Comparison of ENCODE assay signal across 28 cellular contexts in the genomic region with DNA sequence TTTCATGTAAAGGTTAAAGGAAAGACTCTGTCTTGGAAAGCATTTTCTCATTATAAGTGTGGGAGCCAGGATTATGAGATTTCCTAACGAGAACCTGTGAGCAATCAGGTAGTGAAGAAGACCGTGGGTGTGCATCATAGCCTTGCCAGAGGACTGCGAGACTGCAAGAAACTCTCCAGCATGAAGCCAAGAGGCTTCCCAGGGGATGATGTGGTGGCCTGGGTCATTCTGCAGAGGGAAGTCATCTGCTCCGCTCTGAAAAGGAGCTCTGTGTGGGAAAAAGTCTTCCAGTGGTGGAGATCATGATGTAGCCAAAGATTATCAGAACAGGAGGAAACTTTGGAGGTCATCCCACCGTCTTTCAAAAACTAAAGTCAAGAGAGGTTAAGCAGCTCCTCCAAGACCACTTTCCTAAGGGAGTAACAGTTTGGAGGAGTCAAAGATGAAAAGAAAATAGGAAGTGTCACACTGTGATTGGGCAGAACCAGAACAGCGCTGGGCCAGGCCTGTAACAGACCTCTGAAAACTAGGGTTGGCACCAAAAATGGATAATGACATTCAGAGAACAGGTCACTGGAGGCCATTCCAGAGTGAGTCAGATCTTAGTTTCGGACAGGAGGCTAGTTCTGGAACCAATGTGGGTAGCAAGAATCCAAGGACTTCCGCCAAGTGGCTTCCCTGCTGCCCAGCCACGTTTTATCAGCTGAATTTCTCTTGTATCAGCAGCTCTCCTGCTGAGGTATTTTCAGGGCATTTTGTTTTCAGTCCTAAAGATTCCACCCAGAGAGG.
"Had no signal": no experiment of that assay in that cellular context is flagged by ENCODE, and none has a peak within 500 bp of the region (broad histone marks: within the 10 kb centered on the region; RNA-seq: fewer than 3 reads in every experiment).

No MANE protein-coding gene starts in this region.

- ATAC-seq: activated T-cell treated with anti-CD3 and anti-CD28 coated beads, Interleukin-2, amount 50 U/mL, for 4 hours; activated T-helper 17 cell treated with anti-CD3 and anti-CD28 coated beads, Interleukin-2, amount 50 U/mL, for 72 hours; left lung; lower lobe of right lung; right lobe of liver; stimulated activated effector memory CD8-positive, alpha-beta T cell treated with anti-CD3 and anti-CD28 coated beads, Interleukin-12 subunit alpha, Interleukin-12 subunit beta, amount 100 ng/mL, for 72 hours; stimulated activated naive CD8-positive, alpha-beta T cell treated with anti-CD3 and anti-CD28 coated beads, Interleukin-15, amount 100 ng/mL, for 72 hours; WTC11 had no signal

- H3K36me3 ChIP-seq: colonic mucosa, left lung, lower lobe of right lung, right lobe of liver, upper lobe of left lung, vagina had no signal

- H3K9me3 Mint-ChIP-seq: activated CD4-positive, alpha-beta T cell treated with anti-CD3 and anti-CD28 coated beads, Interleukin-2, amount 10 ng/mL, durations not matched to agents 7 days and 5 days; activated T-cell treated with anti-CD3 and anti-CD28 coated beads, Interleukin-2, amount 50 U/mL, for 4 hours; activated T-helper 17 cell treated with anti-CD3 and anti-CD28 coated beads, Interleukin-2, amount 50 U/mL, for 72 hours; nephron; T-helper 1 cell treated with Interleukin-12 subunit alpha and Interleukin-12 subunit beta and Interleukin-4 antibody, amounts not matched to agents 30 μg/mL and 1 μg/mL, for 36 hours had no signal

- H3K27me3 Mint-ChIP-seq: activated CD4-positive, alpha-beta memory T cell treated with anti-CD3 and anti-CD28 coated beads, Interleukin-2, amount 10 ng/mL, durations not matched to agents 7 days and 5 days; activated CD4-positive, alpha-beta T cell treated with anti-CD3 and anti-CD28 coated beads, Interleukin-2, amount 10 ng/mL, durations not matched to agents 7 days and 5 days; activated T-helper 17 cell treated with anti-CD3 and anti-CD28 coated beads, Interleukin-2, amount 50 U/mL, for 72 hours; stimulated activated naive CD8-positive, alpha-beta T cell treated with anti-CD3 and anti-CD28 coated beads, Interleukin-15, amount 100 ng/mL, for 72 hours had no signal

- H3K27me3 ChIP-seq: colonic mucosa, left lung, right lobe of liver, upper lobe of left lung, vagina had no signal

- H3K36me3 Mint-ChIP-seq: stimulated activated effector memory CD8-positive, alpha-beta T cell treated with anti-CD3 and anti-CD28 coated beads, Interleukin-12 subunit alpha, Interleukin-12 subunit beta, amount 100 ng/mL, for 72 hours; WTC11 had no signal

- H3K9me3 ChIP-seq: colonic mucosa, lower lobe of right lung, right lobe of liver, upper lobe of left lung, vagina had no signal

- H3K4me3 ChIP-seq: colonic mucosa, left lung, lower lobe of right lung, right lobe of liver, upper lobe of left lung, vagina had no signal

- H3K27ac Mint-ChIP-seq: activated CD4-positive, alpha-beta memory T cell treated with anti-CD3 and anti-CD28 coated beads, Interleukin-2, amount 10 ng/mL, durations not matched to agents 7 days and 5 days; activated CD4-positive, alpha-beta T cell treated with anti-CD3 and anti-CD28 coated beads, Interleukin-2, amount 10 ng/mL, durations not matched to agents 7 days and 5 days; activated T-helper 17 cell treated with anti-CD3 and anti-CD28 coated beads, Interleukin-2, amount 50 U/mL, for 72 hours; nephron; stimulated activated effector memory CD8-positive, alpha-beta T cell treated with anti-CD3 and anti-CD28 coated beads, Interleukin-12 subunit alpha, Interleukin-12 subunit beta, amount 100 ng/mL, for 72 hours; stimulated activated naive CD8-positive, alpha-beta T cell treated with anti-CD3 and anti-CD28 coated beads, Interleukin-15, amount 100 ng/mL, for 72 hours; T-helper 1 cell treated with Interleukin-12 subunit alpha and Interleukin-12 subunit beta and Interleukin-4 antibody, amounts not matched to agents 30 μg/mL and 1 μg/mL, for 36 hours; WTC11 had no signal

- H3K4me1 Mint-ChIP-seq: activated CD4-positive, alpha-beta memory T cell treated with anti-CD3 and anti-CD28 coated beads, Interleukin-2, amount 10 ng/mL, durations not matched to agents 7 days and 5 days; activated CD4-positive, alpha-beta T cell treated with anti-CD3 and anti-CD28 coated beads, Interleukin-2, amount 10 ng/mL, durations not matched to agents 7 days and 5 days; activated T-helper 17 cell treated with anti-CD3 and anti-CD28 coated beads, Interleukin-2, amount 50 U/mL, for 72 hours; nephron; stimulated activated effector memory CD8-positive, alpha-beta T cell treated with anti-CD3 and anti-CD28 coated beads, Interleukin-12 subunit alpha, Interleukin-12 subunit beta, amount 100 ng/mL, for 72 hours; stimulated activated naive CD8-positive, alpha-beta T cell treated with anti-CD3 and anti-CD28 coated beads, Interleukin-15, amount 100 ng/mL, for 72 hours; WTC11 had no signal

- H3K4me3 Mint-ChIP-seq: activated CD4-positive, alpha-beta memory T cell treated with anti-CD3 and anti-CD28 coated beads, Interleukin-2, amount 10 ng/mL, durations not matched to agents 7 days and 5 days; activated CD4-positive, alpha-beta T cell treated with anti-CD3 and anti-CD28 coated beads, Interleukin-2, amount 10 ng/mL, durations not matched to agents 7 days and 5 days; activated T-cell treated with anti-CD3 and anti-CD28 coated beads, Interleukin-2, amount 50 U/mL, for 4 hours; activated T-helper 17 cell treated with anti-CD3 and anti-CD28 coated beads, Interleukin-2, amount 50 U/mL, for 72 hours; nephron; stimulated activated effector memory CD8-positive, alpha-beta T cell treated with anti-CD3 and anti-CD28 coated beads, Interleukin-12 subunit alpha, Interleukin-12 subunit beta, amount 100 ng/mL, for 72 hours; stimulated activated naive CD8-positive, alpha-beta T cell treated with anti-CD3 and anti-CD28 coated beads, Interleukin-15, amount 100 ng/mL, for 72 hours; T-helper 1 cell treated with Interleukin-12 subunit alpha and Interleukin-12 subunit beta and Interleukin-4 antibody, amounts not matched to agents 30 μg/mL and 1 μg/mL, for 36 hours; WTC11 had no signal

- DNase-seq: activated CD4-positive, alpha-beta memory T cell treated with anti-CD3 and anti-CD28 coated beads, Interleukin-2, amount 10 ng/mL, durations not matched to agents 7 days and 5 days; activated CD4-positive, alpha-beta T cell treated with anti-CD3 and anti-CD28 coated beads for 1 hour; activated CD4-positive, alpha-beta T cell treated with anti-CD3 and anti-CD28 coated beads, Interleukin-2, amount 10 ng/mL, durations not matched to agents 7 days and 5 days; activated gamma-delta T cell treated with Interleukin-2 at 50 U/mL for 16 hours; activated naive CD4-positive, alpha-beta T cell treated with anti-CD3 and anti-CD28 coated beads, Interleukin-2, amount 50 U/mL, for 16 hours; activated T-cell treated with anti-CD3 and anti-CD28 coated beads, Interleukin-2, amount 50 U/mL, for 4 hours; amygdala; colonic mucosa; effector memory CD4-positive, alpha-beta T cell; erythroblast; left lung; lower lobe of right lung; mesendoderm; posterior cingulate gyrus; right lobe of liver; small intestine; stimulated activated CD4-positive, alpha-beta T cell treated with anti-CD3 and anti-CD28 coated beads, Interleukin-4, amount 100 ng/mL, for 24 hours; stimulated activated naive CD8-positive, alpha-beta T cell treated with anti-CD3 and anti-CD28 coated beads, Interleukin-15, amount 100 ng/mL, for 72 hours; substantia nigra; SW 1271; T-helper 9 cell; upper lobe of left lung had no signal

- H3K27ac ChIP-seq: colonic mucosa, left lung, lower lobe of right lung, right lobe of liver, upper lobe of left lung, vagina had no signal

- H3K4me1 ChIP-seq: colonic mucosa, left lung, lower lobe of right lung, right lobe of liver, upper lobe of left lung, vagina had no signal
